In genomic region chr2:74447230-74447999, GRCh38 we compare ENCODE assay signal across 26 cellular contexts.
"Had no signal": no experiment of that assay in that cellular context is flagged by ENCODE, and none has a peak within 500 bp of the region (broad histone marks: within the 10 kb centered on the region; RNA-seq: fewer than 3 reads in every experiment).

No MANE protein-coding gene starts in this region.

- DNase-seq: activated B cell treated with CpG ODN at 0.5 μM for 24 hours; activated CD4-positive, alpha-beta T cell treated with anti-CD3 and anti-CD28 coated beads for 1 hour; activated CD4-positive, alpha-beta T cell treated with anti-CD3 and anti-CD28 coated beads, Interleukin-2, amount 10 ng/mL, durations not matched to agents 24 days and 14 days; activated CD4-positive, alpha-beta T cell treated with anti-CD3 and anti-CD28 coated beads, Interleukin-2, amount 50 U/mL, for 48 hours; activated CD8-positive, alpha-beta memory T cell treated with anti-CD3 and anti-CD28 coated beads, Interleukin-2, amount 10 ng/mL, durations not matched to agents 7 days and 5 days; activated effector memory CD4-positive, alpha-beta T cell treated with anti-CD3 and anti-CD28 coated beads, Interleukin-2, amount 50 U/mL, for 16 hours; activated naive CD4-positive, alpha-beta T cell treated with Interleukin-2 at 50 U/mL for 16 hours; activated T-cell treated with anti-CD3 and anti-CD28 coated beads, Interleukin-2, amount 50 U/mL, for 4 hours; amygdala; brain microvascular endothelial cell; Karpas-422; NCI-H1105 treated with DMSO at 0.1 percent for 48 hours; NCI-H146; NCI-H187 treated with DMSO at 0.1 percent for 48 hours; NCI-H2081 treated with DMSO at 0.1 percent for 48 hours; NCI-H2171; NCI-H226; NCI-H510A; NCI-H526 treated with DMSO at 0.1 percent for 48 hours; NCI-H82; SIG-M5; T-helper 2 cell; T1000 had no signal

- ATAC-seq: activated CD8-positive, alpha-beta memory T cell treated with anti-CD3 and anti-CD28 coated beads, Interleukin-2, amount 10 ng/mL, durations not matched to agents 7 days and 5 days; activated T-cell treated with anti-CD3 and anti-CD28 coated beads, Interleukin-2, amount 50 U/mL, for 4 hours; K562 had no signal

- H3K4me3 Mint-ChIP-seq: activated B cell treated with CpG ODN at 0.5 μM for 24 hours; activated CD4-positive, alpha-beta T cell treated with anti-CD3 and anti-CD28 coated beads, Interleukin-2, amount 10 ng/mL, durations not matched to agents 24 days and 14 days; activated CD8-positive, alpha-beta memory T cell treated with anti-CD3 and anti-CD28 coated beads, Interleukin-2, amount 10 ng/mL, durations not matched to agents 7 days and 5 days; activated naive CD8-positive, alpha-beta T cell; activated T-cell treated with anti-CD3 and anti-CD28 coated beads, Interleukin-2, amount 50 U/mL, for 4 hours had no signal

- H3K9me3 Mint-ChIP-seq: activated B cell treated with CpG ODN at 0.5 μM for 24 hours; activated CD4-positive, alpha-beta T cell treated with anti-CD3 and anti-CD28 coated beads, Interleukin-2, amount 10 ng/mL, durations not matched to agents 24 days and 14 days; activated T-cell treated with anti-CD3 and anti-CD28 coated beads, Interleukin-2, amount 50 U/mL, for 4 hours had no signal

- H3K27ac ChIP-seq: brain microvascular endothelial cell, cardiac muscle cell had no signal

- H3K27me3 ChIP-seq: brain microvascular endothelial cell, cardiac muscle cell had no signal

- H3K27ac Mint-ChIP-seq: activated B cell treated with CpG ODN at 0.5 μM for 24 hours; activated CD4-positive, alpha-beta T cell treated with anti-CD3 and anti-CD28 coated beads, Interleukin-2, amount 10 ng/mL, durations not matched to agents 24 days and 14 days; activated CD8-positive, alpha-beta memory T cell treated with anti-CD3 and anti-CD28 coated beads, Interleukin-2, amount 10 ng/mL, durations not matched to agents 7 days and 5 days; activated naive CD8-positive, alpha-beta T cell had no signal

- H3K4me3 ChIP-seq: cardiac muscle cell, K562 had no signal

- H3K36me3 ChIP-seq: brain microvascular endothelial cell, cardiac muscle cell had no signal

- H3K36me3 Mint-ChIP-seq: activated CD8-positive, alpha-beta memory T cell treated with anti-CD3 and anti-CD28 coated beads, Interleukin-2, amount 10 ng/mL, durations not matched to agents 7 days and 5 days; activated naive CD8-positive, alpha-beta T cell had no signal
